Comparison of ENCODE assay signal across 16 cellular contexts in the genomic region with DNA sequence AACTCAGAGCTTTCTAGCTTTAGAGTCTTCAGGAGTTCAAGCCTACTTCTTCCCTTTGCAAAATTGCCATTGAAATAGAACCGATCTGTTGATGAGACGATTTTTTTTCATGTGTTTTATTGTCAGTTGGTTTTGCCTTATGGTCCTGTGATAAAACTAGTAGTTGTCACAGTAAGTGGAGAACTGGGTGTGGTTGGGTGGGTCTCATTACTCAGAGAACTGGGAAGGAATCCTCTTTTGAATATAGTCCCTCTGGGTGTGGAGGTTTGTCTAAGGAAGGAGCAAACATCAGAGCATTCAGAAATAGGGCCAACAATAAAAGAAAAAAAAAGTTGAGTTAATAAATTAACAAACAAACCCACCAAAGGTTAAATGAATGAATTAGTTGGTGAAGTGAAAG.
"Had no signal": no experiment of that assay in that cellular context is flagged by ENCODE, and none has a peak within 500 bp of the region (broad histone marks: within the 10 kb centered on the region; RNA-seq: fewer than 3 reads in every experiment).

No MANE protein-coding gene starts in this region.

- H2AFZ ChIP-seq: hepatocyte, neural progenitor cell had no signal

- H3K36me3 ChIP-seq: esophagus squamous epithelium, neural progenitor cell, ovary, tibial artery had no signal

- H3K9ac ChIP-seq: neural progenitor cell had no signal

- H3K9me3 ChIP-seq: esophagus squamous epithelium, ovary, tibial artery had no signal

- H3K4me3 ChIP-seq: coronary artery, esophagus squamous epithelium, hepatocyte, neural progenitor cell, ovary, tibial artery had no signal

- H3K79me2 ChIP-seq: hepatocyte had no signal

- H3K4me2 ChIP-seq: hepatocyte, neural progenitor cell had no signal

- H3K4me1 ChIP-seq: neural progenitor cell had no signal

- H3K27ac ChIP-seq: coronary artery, foreskin keratinocyte, hepatocyte, neural progenitor cell, ovary, tibial artery had no signal

- H3K27me3 ChIP-seq: esophagus squamous epithelium, foreskin keratinocyte, hepatocyte, neural progenitor cell, ovary, tibial artery had no signal

- DNase-seq: caudate nucleus; effector CD4-positive, alpha-beta T cell; endodermal cell; esophagus squamous epithelium; foreskin keratinocyte; head of caudate nucleus; nucleus accumbens; ovary; right cardiac atrium; stimulated activated CD4-positive, alpha-beta T cell treated with anti-CD3 and anti-CD28 coated beads, Interleukin-4, amount 100 ng/mL, for 1 hour; stimulated activated CD8-positive, alpha-beta memory T cell treated with anti-CD3 and anti-CD28 coated beads, Interleukin-4, amount 100 ng/mL, for 48 hours; stimulated activated naive CD8-positive, alpha-beta T cell treated with anti-CD3 and anti-CD28 coated beads, Interleukin-15, Interleukin-2, amounts not matched to agents 100 U/mL and 50 U/mL, for 24 hours; tibial artery had no signal
